ENCODE assay signal across 23 cellular contexts in genomic region chr2:240947607-240948006, GRCh38. TPM values are rescaled to one million over a fixed set of nuclear protein-coding genes. Genes with fewer than 3 reads are reported as not detected.
"Had no signal": no experiment of that assay in that cellular context is flagged by ENCODE, and none has a peak within 500 bp of the region (broad histone marks: within the 10 kb centered on the region; RNA-seq: fewer than 3 reads in every experiment).

No MANE protein-coding gene starts in this region.

- H3K9me3 Mint-ChIP-seq: activated naive CD8-positive, alpha-beta T cell treated with anti-CD3 and anti-CD28 coated beads, Interleukin-2, amount 10 ng/mL, durations not matched to agents 7 days and 5 days; memory B cell; naive B cell; stimulated activated naive CD8-positive, alpha-beta T cell treated with anti-CD3 and anti-CD28 coated beads, Interleukin-15, amount 100 ng/mL, for 72 hours had no signal

- DNase-seq: activated CD4-positive, alpha-beta T cell treated with anti-CD3 and anti-CD28 coated beads, Interleukin-2, amount 50 U/mL, for 1 hour; activated naive CD4-positive, alpha-beta T cell treated with Interleukin-2 at 50 U/mL for 16 hours; amygdala; caudate nucleus; erythroblast; foreskin melanocyte; hypothalamus; naive B cell; stimulated activated CD4-positive, alpha-beta T cell treated with anti-CD3 and anti-CD28 coated beads, Interleukin-2, amount 100 ng/mL, for 24 hours; T1000 had no signal

- FAIRE-seq: colon, endometrium, keratinocyte had no signal

- H3K9me3 ChIP-seq: mucosa of descending colon, neutrophil, thoracic aorta, upper lobe of right lung had no signal

- H3K36me3 Mint-ChIP-seq: activated naive CD8-positive, alpha-beta T cell treated with anti-CD3 and anti-CD28 coated beads, Interleukin-2, amount 10 ng/mL, durations not matched to agents 7 days and 5 days; memory B cell; naive B cell had no signal

- H3K4me3 ChIP-seq: mucosa of descending colon, thoracic aorta, upper lobe of right lung had no signal

- H3K4me3 Mint-ChIP-seq: activated naive CD8-positive, alpha-beta T cell treated with anti-CD3 and anti-CD28 coated beads, Interleukin-2, amount 10 ng/mL, durations not matched to agents 7 days and 5 days; memory B cell; naive B cell; stimulated activated naive CD8-positive, alpha-beta T cell treated with anti-CD3 and anti-CD28 coated beads, Interleukin-15, amount 100 ng/mL, for 72 hours had no signal

- H3K27me3 ChIP-seq: neutrophil, upper lobe of right lung had no signal

- ATAC-seq: activated CD4-positive, CD25-positive, alpha-beta regulatory T cell treated with anti-CD3 and anti-CD28 coated beads, Interleukin-2, amount 50 U/mL, for 24 hours; mucosa of descending colon; stimulated activated naive CD8-positive, alpha-beta T cell treated with anti-CD3 and anti-CD28 coated beads, Interleukin-15, amount 100 ng/mL, for 72 hours had no signal

- H3K36me3 ChIP-seq: neutrophil, thoracic aorta, upper lobe of right lung had no signal

- H3K27ac ChIP-seq: neutrophil, thoracic aorta, upper lobe of right lung had no signal

- H3K4me1 Mint-ChIP-seq: activated naive CD8-positive, alpha-beta T cell treated with anti-CD3 and anti-CD28 coated beads, Interleukin-2, amount 10 ng/mL, durations not matched to agents 7 days and 5 days; memory B cell; naive B cell; stimulated activated naive CD8-positive, alpha-beta T cell treated with anti-CD3 and anti-CD28 coated beads, Interleukin-15, amount 100 ng/mL, for 72 hours had no signal

- H3K4me1 ChIP-seq: upper lobe of right lung had no signal

- H3K27ac Mint-ChIP-seq: activated naive CD8-positive, alpha-beta T cell treated with anti-CD3 and anti-CD28 coated beads, Interleukin-2, amount 10 ng/mL, durations not matched to agents 7 days and 5 days; memory B cell; naive B cell; stimulated activated naive CD8-positive, alpha-beta T cell treated with anti-CD3 and anti-CD28 coated beads, Interleukin-15, amount 100 ng/mL, for 72 hours had no signal

RNA-seq across cellular contexts. Expression of gene CROCC2, which starts 41.5 kb away (rescaled TPM):
- total RNA-seq: activated CD8-positive, alpha-beta memory T cell treated with anti-CD3 and anti-CD28 coated beads for 36 hours; activated naive CD8-positive, alpha-beta T cell treated with anti-CD3 and anti-CD28 coated beads, Interleukin-2, amount 10 ng/mL, durations not matched to agents 7 days and 5 days; T-helper 1 cell treated with Interleukin-12 subunit alpha and Interleukin-12 subunit beta and Interleukin-4 antibody, amounts not matched to agents 30 ng/mL and 1 ng/mL, for 36 hours; thoracic aorta had no signal
- polyA plus RNA-seq: keratinocyte had no signal

RNA-seq across cellular contexts. Expression of gene MAB21L4, which starts 51.7 kb away (rescaled TPM):
- total RNA-seq: activated CD8-positive, alpha-beta memory T cell treated with anti-CD3 and anti-CD28 coated beads for 36 hours; activated naive CD8-positive, alpha-beta T cell treated with anti-CD3 and anti-CD28 coated beads, Interleukin-2, amount 10 ng/mL, durations not matched to agents 7 days and 5 days; T-helper 1 cell treated with Interleukin-12 subunit alpha and Interleukin-12 subunit beta and Interleukin-4 antibody, amounts not matched to agents 30 ng/mL and 1 ng/mL, for 36 hours; thoracic aorta had no signal
